In genomic region chr2:121735520-121736074, GRCh38 we compare ENCODE assay signal across 8 cellular contexts. TPM values are rescaled to one million over a fixed set of nuclear protein-coding genes. Genes with fewer than 3 reads are reported as not detected.
DNase-seq lines count a peak whose midpoint lies in the region; ATAC-seq and TF ChIP-seq lines count a peak whose summit lies in the region.

No MANE protein-coding gene starts in this region.

- H3K4me1 Mint-ChIP-seq in GM23338 (peaks cover 12% of the 10 kb centered on the region; the same call in 2 of the 3 replicates), WTC11 (peaks cover 10% of the 10 kb centered on the region)
- peaks cover 18 to 40% of the 10 kb centered on the region in 2 donors for H3K4me1 Mint-ChIP-seq in stimulated activated naive B cell treated with anti-CD40 and anti-IgM and Interleukin-4, amounts not matched to agents 10 μg/mL and 1 μg/mL and 100 μg/mL, for 72 hours

- H3K27ac ChIP-seq in GM23338 (ENCODE audit: low read depth) = no peak overlapping the region
- H3K27ac ChIP-seq in iPS DF 6.9 (ENCODE audit: low read length) = no peak overlapping the region

- ATAC-seq in GM23338 (no peak), WTC11 (no peak), GM21360 (IDR thresholded peaks at IDR 0.05; ENCODE audit: unreplicated experiment) (no peak), HG02642 (IDR thresholded peaks at IDR 0.05; ENCODE audit: poor library complexity, unreplicated experiment) (no peak)
- ATAC-seq in stimulated activated naive B cell treated with anti-CD40 and anti-IgM and Interleukin-4, amounts not matched to agents 10 μg/mL and 1 μg/mL and 100 μg/mL, for 72 hours (replicated peaks) = no peak

- H3K27me3 Mint-ChIP-seq in GM23338 (ENCODE audit: insufficient read depth, low read depth, poor library complexity) (peaks cover 15% of the 10 kb centered on the region), WTC11 (ENCODE audit: low read depth) (no peaks in the 10 kb centered on the region; the same call in 1 of the 2 replicates)
- H3K27me3 Mint-ChIP-seq in stimulated activated naive B cell treated with anti-CD40 and anti-IgM and Interleukin-4, amounts not matched to agents 10 μg/mL and 1 μg/mL and 100 μg/mL, for 72 hours = no peaks in the 10 kb centered on the region

- no CpG with 5 or more reads among the region's 10 CpGs for WGBS in iPS DF 6.9 (ENCODE audit: insufficient coverage, insufficient read length)

- no peaks in the 10 kb centered on the region for H3K9me2 ChIP-seq in GM23338 (ENCODE audit: insufficient read depth)

- CTCF ChIA-PET in WTC11 (lab: Charles Lee) = interaction anchor here (0.6 to 3.3 kb wide), 4 partner anchors 13 to 333 kb away, joined by 3 to 10 read pairs (median 5); no protein-coding TSS in a partner anchor

- no peak overlapping the region for H2AFZ ChIP-seq in GM23338

- peak overlapping the region; percentile 87 for H3K4me2 ChIP-seq in GM23338

- peaks cover 48% of the 10 kb centered on the region for H3K79me2 ChIP-seq in GM23338 (replicated peaks; ENCODE audit: insufficient read depth)

- H3K4me3 ChIP-seq in AG09309 (ENCODE audit: control insufficient read depth, low read depth, low read length) = peak overlapping the region; percentile 61
- peak overlapping the region; percentile 100 for H3K4me3 ChIP-seq in GM23338
- peak overlapping the region; percentile 94; the same call in 1 of the 2 replicates for H3K4me3 ChIP-seq in iPS DF 6.9 (ENCODE audit: low read length)

- no peaks in the 10 kb centered on the region for H3K27me3 ChIP-seq in GM23338 (ENCODE audit: insufficient read depth)
- no peaks in the 10 kb centered on the region for H3K27me3 ChIP-seq in iPS DF 6.9 (ENCODE audit: control insufficient read depth, insufficient read depth, low read length)

- POLR2A ChIA-PET in WTC11 (lab: Charles Lee) = interaction anchor here (1.4 kb wide), 1 partner anchor 20 kb away, joined by 3 read pairs; the partner anchor contains the start of gene TSN

- H3K9me3 ChIP-seq in iPS DF 6.9 (ENCODE audit: control insufficient read depth, insufficient read depth, low read length) = no peaks in the 10 kb centered on the region

- H3K4me3 Mint-ChIP-seq in GM23338 = peak overlapping the region; percentile 99
- H3K4me3 Mint-ChIP-seq in WTC11 = peak overlapping the region; percentile 98
- peak overlapping the region; percentile 95 to 99 for H3K4me3 Mint-ChIP-seq in stimulated activated naive B cell treated with anti-CD40 and anti-IgM and Interleukin-4, amounts not matched to agents 10 μg/mL and 1 μg/mL and 100 μg/mL, for 72 hours

- H3K36me3 ChIP-seq in GM23338 (ENCODE audit: insufficient read depth) = peaks cover 38% of the 10 kb centered on the region
- H3K36me3 ChIP-seq in iPS DF 6.9 (ENCODE audit: control insufficient read depth, insufficient read depth, low read length) = peaks cover 7% of the 10 kb centered on the region; the same call in 1 of the 2 replicates

- no peak for DNase-seq in AG09309 (ENCODE audit: low read depth)
- DNase-seq in GM23338 (ENCODE audit: low spot score) = no peak
- no peak for DNase-seq in WTC11 (ENCODE audit: low spot score)
- no peak for DNase-seq in iPS DF 6.9 (ENCODE audit: low read depth, low spot score)
- no peak for DNase-seq in stimulated activated naive B cell treated with anti-CD40 and anti-IgM and Interleukin-4, amounts not matched to agents 10 μg/mL and 1 μg/mL and 100 μg/mL, for 72 hours
- DNase-seq in putamen (ENCODE audit: low spot score) = no peak

- H3F3A ChIP-seq in GM23338 (replicated peaks; ENCODE audit: low read depth) = peaks cover 8% of the 10 kb centered on the region

- H4K20me1 ChIP-seq in GM23338 (replicated peaks; ENCODE audit: insufficient read depth) = peaks cover 29% of the 10 kb centered on the region

- H3K4me1 ChIP-seq in GM23338 (ENCODE audit: insufficient read depth) = peaks cover 13% of the 10 kb centered on the region
- peaks cover 4% of the 10 kb centered on the region for H3K4me1 ChIP-seq in iPS DF 6.9 (ENCODE audit: control insufficient read depth, insufficient read depth, low read length)

- H3K27ac Mint-ChIP-seq in GM23338 (no peak overlapping the region), WTC11 (peak overlapping the region; percentile 61)
- H3K27ac Mint-ChIP-seq in stimulated activated naive B cell treated with anti-CD40 and anti-IgM and Interleukin-4, amounts not matched to agents 10 μg/mL and 1 μg/mL and 100 μg/mL, for 72 hours = peak overlapping the region; percentile 99

- TF ChIP-seq CTCF in AG09309 (IDR thresholded peaks at IDR 0.05; ENCODE audit: control insufficient read depth, insufficient read depth, low read depth, low read length, missing control alignments) (no peak), GM23338 (conservative IDR thresholded peaks at IDR 0.05; ENCODE audit: low read depth in 2 of 2) (peak; percentile 21 to 35; a peak in 2 of 4 replicates), WTC11 (IDR thresholded peaks at IDR 0.05) (no peak)

- H3K9me3 Mint-ChIP-seq in GM23338 (no peaks in the 10 kb centered on the region; the same call in 2 of the 3 replicates), WTC11 (no peaks in the 10 kb centered on the region)
- H3K9me3 Mint-ChIP-seq in stimulated activated naive B cell treated with anti-CD40 and anti-IgM and Interleukin-4, amounts not matched to agents 10 μg/mL and 1 μg/mL and 100 μg/mL, for 72 hours = no peaks in the 10 kb centered on the region

- peaks cover 50% of the 10 kb centered on the region for H3K36me3 Mint-ChIP-seq in GM23338 (ENCODE audit: low read depth)
- H3K36me3 Mint-ChIP-seq in WTC11 = peaks cover 38% of the 10 kb centered on the region
- H3K36me3 Mint-ChIP-seq in stimulated activated naive B cell treated with anti-CD40 and anti-IgM and Interleukin-4, amounts not matched to agents 10 μg/mL and 1 μg/mL and 100 μg/mL, for 72 hours = peaks cover 26 to 35% of the 10 kb centered on the region in 2 donors

TF ChIP-seq in GM23338, 12 proteins besides CTCF, POLR2A, EP300 and RAD21 (continues in another document):
- TF ChIP-seq REST (IDR thresholded peaks at IDR 0.05; ENCODE audit: unreplicated experiment) (no peak), ZNF331 (CRISPR knock-in tag; IDR thresholded peaks at IDR 0.05; ENCODE audit: low read depth) (no peak), JUNB (IDR thresholded peaks at IDR 0.05; ENCODE audit: unreplicated experiment) (no peak), NANOG (IDR thresholded peaks at IDR 0.05; ENCODE audit: borderline replicate concordance) (no peak)

TF ChIP-seq in WTC11, 78 proteins besides CTCF, POLR2A, EP300 and RAD21:
- TF ChIP-seq PRDM15 (CRISPR knock-in tag; IDR thresholded peaks at IDR 0.05) (no peak), GABPB1 (CRISPR knock-in tag; IDR thresholded peaks at IDR 0.05) (0 out of 2 replicates have a peak, but pooled peaks have one; percentile 16)
TF ChIP-seq in WTC11: peak in this region for 1.

RNA-seq across cellular contexts. Expression of gene NIFK, which starts 1.1 kb away (rescaled TPM):
- 98.8 and 106 TPM in 2 replicates for total RNA-seq in GM23338 (2014; rRNA removed; shearing (Covaris generic))
- polyA plus RNA-seq in GM23338 (2016; fragmentation: Nextera tagmentation; extraction: Ambion mirVana) = 263 and 289 TPM in 2 replicates
- 72.4 to 91.3 TPM (median 74.5 TPM) in 3 replicates for total RNA-seq in WTC11 (2021)

RNA-seq across cellular contexts. Expression of gene TSN, which starts 19.9 kb away (rescaled TPM):
- total RNA-seq in GM23338 (2014; rRNA removed; shearing (Covaris generic)) = 94.2 and 94.8 TPM in 2 replicates
- polyA plus RNA-seq in GM23338 (2016; fragmentation: Nextera tagmentation; extraction: Ambion mirVana) = 49.6 and 62.5 TPM in 2 replicates
- 68.5 to 87.3 TPM (median 77.1 TPM) in 3 replicates for total RNA-seq in WTC11 (2021)

Comparison
In these comparisons a context has a peak if more than half of its experiments do, and no peak if none do; other contexts are left out.
1. CTCF ChIP-seq: peak in GM23338 (2 of 2); none in AG09309 (single experiment) and WTC11 (single experiment).
2. Peak in every context shown above with its lines, with median percentiles within 50 percentile points of each other: H3K4me3 ChIP-seq and H3K4me3 Mint-ChIP-seq.